ENCODE assay signal across 27 cellular contexts in the genomic region with DNA sequence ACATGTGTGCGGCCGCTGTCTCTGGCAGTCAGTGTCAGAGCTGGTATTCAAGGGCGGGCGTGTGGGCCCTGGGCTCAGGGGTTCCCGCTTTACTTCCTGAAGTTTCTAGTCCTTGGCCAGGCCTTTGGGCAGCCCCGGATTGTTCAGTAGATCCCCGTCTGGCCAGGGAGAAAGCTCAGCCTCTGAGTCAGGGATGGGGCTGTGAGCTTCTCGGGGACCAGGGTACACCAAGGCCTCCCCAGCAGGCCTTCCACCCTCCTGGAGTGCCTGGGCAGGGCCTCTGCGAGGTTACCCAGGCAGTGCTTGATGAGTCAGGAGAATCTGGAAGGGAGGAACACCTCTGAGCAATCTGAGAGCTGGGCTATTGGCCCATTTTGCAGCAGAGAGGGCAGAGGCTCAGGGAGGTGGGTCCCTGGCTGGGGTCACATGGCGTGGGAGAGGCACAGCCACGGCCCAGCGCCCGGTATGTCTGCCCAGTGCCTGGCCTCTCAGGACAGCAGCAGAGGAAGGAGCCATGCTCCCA.
DNase-seq lines count a peak whose midpoint lies in the region; ATAC-seq, FAIRE-seq and TF ChIP-seq lines count a peak whose summit lies in the region.
"Had no signal": no experiment of that assay in that cellular context is flagged by ENCODE, and none has a peak within 500 bp of the region (broad histone marks: within the 10 kb centered on the region; RNA-seq: fewer than 3 reads in every experiment).

No MANE protein-coding gene starts in this region.

- H3K36me3 ChIP-seq in IMR-90 (ENCODE audit: control insufficient read depth, insufficient read depth, low read length), result no peaks in the 10 kb centered on the region
- no peaks in the 10 kb centered on the region for H3K36me3 ChIP-seq in bronchial epithelial cell (ENCODE audit: control insufficient read depth, insufficient read depth, low read length)
- H3K36me3 ChIP-seq: gastroesophageal sphincter, neutrophil, thoracic aorta had no signal

- H2AK9ac ChIP-seq in IMR-90 (replicated peaks; ENCODE audit: low read depth, low read length, poor library complexity), result peak overlapping the region; percentile 75

- DNase-seq in AG20443 (ENCODE audit: low spot score) (peak; percentile 65), IMR-90 (peak; percentile 23), bronchial epithelial cell (ENCODE audit: low read depth) (peak; percentile 15), mesothelial cell of epicardium (ENCODE audit: low spot score in 2 of 2, unreplicated experiment in 2 of 2) (no peak), NCI-H2107 (lab: John Stamatoyannopoulos, UW) (no peak), caudate nucleus (lab: John Stamatoyannopoulos, UW) (no peak), cerebellar cortex (ENCODE audit: low spot score) (no peak), RWPE1 (ENCODE audit: low spot score) (no peak)
- DNase-seq: activated B cell treated with CpG ODN at 0.5 μM for 24 hours; activated CD8-positive, alpha-beta memory T cell treated with anti-CD3 and anti-CD28 coated beads for 24 hours; activated T-cell treated with anti-CD3 and anti-CD28 coated beads, Interleukin-2, amount 50 U/mL, for 72 hours; body of pancreas; Caco-2; EL; mucosa of descending colon; NCI-H1694 treated with DMSO at 0.1 percent for 48 hours; NCI-H226; NCI-H82; PC-9; T-helper 2 cell had no signal

- no peaks in the 10 kb centered on the region for H3K4me1 Mint-ChIP-seq in mesothelial cell of epicardium
- H3K4me1 Mint-ChIP-seq: activated B cell treated with CpG ODN at 0.5 μM for 24 hours; activated naive CD4-positive, alpha-beta T cell treated with anti-CD3 and anti-CD28 coated beads, Interleukin-2, amount 50 U/mL, for 24 hours; IgD-negative memory B cell had no signal

- TF ChIP-seq POLR2A in IMR-90 (IDR thresholded peaks at IDR 0.05; ENCODE audit: low read depth, low read length), result no peak

- intact Hi-C loops in IMR-90 (cut with micrococcal nuclease), result no loop called here

- CTCF ChIA-PET in IMR-90 (lab: Yijun Ruan, JAX) (no interaction called here), RWPE1 (lab: Yijun Ruan, JAX) (no interaction called here)

- peak overlapping the region; percentile 11 for H3K27ac Mint-ChIP-seq in mesothelial cell of epicardium
- H3K27ac Mint-ChIP-seq: activated B cell treated with CpG ODN at 0.5 μM for 24 hours; activated naive CD4-positive, alpha-beta T cell treated with anti-CD3 and anti-CD28 coated beads, Interleukin-2, amount 50 U/mL, for 24 hours; activated T-cell treated with anti-CD3 and anti-CD28 coated beads, Interleukin-2, amount 50 U/mL, for 72 hours; dendritic cell treated with granulocyte-macrophage colony-stimulating factor and Interleukin-4, amounts not matched to agents 40 ng/mL and 50 ng/mL, for 4 days; GM23338; IgD-negative memory B cell had no signal

- H2BK15ac ChIP-seq in IMR-90 (ENCODE audit: low read depth, low read length), result no peak overlapping the region

- no peak overlapping the region for H2BK20ac ChIP-seq in IMR-90 (ENCODE audit: low read depth, low read length)

- H2BK120ac ChIP-seq in IMR-90 (ENCODE audit: low read depth, low read length), result no peak overlapping the region

- peaks cover 12% of the 10 kb centered on the region for H3K27me3 Mint-ChIP-seq in mesothelial cell of epicardium (ENCODE audit: low read depth)
- H3K27me3 Mint-ChIP-seq: activated naive CD4-positive, alpha-beta T cell treated with anti-CD3 and anti-CD28 coated beads, Interleukin-2, amount 50 U/mL, for 24 hours had no signal

- H4K20me1 ChIP-seq in IMR-90 (ENCODE audit: insufficient read depth, low read length), result no peaks in the 10 kb centered on the region

- FAIRE-seq in bronchial epithelial cell (lab: Jason Lieb, UNC), result no peak

- no peak overlapping the region for H3K4me3 ChIP-seq in IMR-90 (ENCODE audit: insufficient read depth, low read depth, low read length)
- H3K4me3 ChIP-seq in bronchial epithelial cell (ENCODE audit: low read depth, low read length), result no peak overlapping the region
- H3K4me3 ChIP-seq: body of pancreas, gastroesophageal sphincter, GM23338, mucosa of descending colon, PC-9, thoracic aorta had no signal

- no peak overlapping the region for H2BK5ac ChIP-seq in IMR-90 (ENCODE audit: low read depth, low read length, poor library complexity, severe bottlenecking)

- no peak overlapping the region for H4K91ac ChIP-seq in IMR-90 (ENCODE audit: insufficient read depth, low read depth, low read length)

- no peak for TF ChIP-seq CTCF in IMR-90 (conservative IDR thresholded peaks at IDR 0.05; ENCODE audit: low read depth, low read length)
- no peak for TF ChIP-seq CTCF in bronchial epithelial cell (IDR thresholded peaks at IDR 0.05; ENCODE audit: insufficient read depth, low read length, severe bottlenecking)
- TF ChIP-seq CTCF in mesothelial cell of epicardium (IDR thresholded peaks at IDR 0.05; ENCODE audit: unreplicated experiment), result no peak
- no peak for TF ChIP-seq CTCF in RWPE1 (conservative IDR thresholded peaks at IDR 0.05; ENCODE audit: low read depth)

- ATAC-seq in IMR-90 (ENCODE audit: low read depth), result peak; percentile 72
- ATAC-seq: activated T-cell treated with anti-CD3 and anti-CD28 coated beads, Interleukin-2, amount 50 U/mL, for 72 hours; body of pancreas; gastroesophageal sphincter; mucosa of descending colon had no signal

- dilution Hi-C loops in IMR-90 (cut with HindIII; ENCODE audit: low sequenced_read_pairs, unreplicated experiment), result no loop called here

- no peaks in the 10 kb centered on the region for H3K9me3 ChIP-seq in IMR-90 (ENCODE audit: control insufficient read depth, insufficient read depth, low read length)
- H3K9me3 ChIP-seq: body of pancreas, Caco-2, gastroesophageal sphincter, mucosa of descending colon, neutrophil, thoracic aorta had no signal

- H2AFZ ChIP-seq in IMR-90 (replicated peaks; ENCODE audit: low read length, poor library complexity), result peak overlapping the region; percentile 53
- H2AFZ ChIP-seq: GM23338, PC-9 had no signal

- H3K9me1 ChIP-seq in IMR-90 (ENCODE audit: insufficient read depth, low read length), result no peaks in the 10 kb centered on the region

- POLR2A ChIA-PET in IMR-90 (lab: Charles Lee; ENCODE audit: unreplicated experiment), result no interaction called here
- POLR2A ChIA-PET in RWPE1 (lab: Yijun Ruan, JAX; ENCODE audit: low non-redundant PET), result no interaction called here

- H3K9me3 Mint-ChIP-seq in mesothelial cell of epicardium, result no peaks in the 10 kb centered on the region
- H3K9me3 Mint-ChIP-seq: activated B cell treated with CpG ODN at 0.5 μM for 24 hours; activated naive CD4-positive, alpha-beta T cell treated with anti-CD3 and anti-CD28 coated beads, Interleukin-2, amount 50 U/mL, for 24 hours; activated T-cell treated with anti-CD3 and anti-CD28 coated beads, Interleukin-2, amount 50 U/mL, for 72 hours; dendritic cell treated with granulocyte-macrophage colony-stimulating factor and Interleukin-4, amounts not matched to agents 40 ng/mL and 50 ng/mL, for 4 days; GM23338; IgD-negative memory B cell had no signal

- H3K14ac ChIP-seq in IMR-90 (replicated peaks; ENCODE audit: low read depth, low read length), result no peak overlapping the region

- 92% methylated on average over 7 of the region's 13 CpGs; no CpG with 5 or more reads in 1 of the 2 experiments for WGBS in IMR-90 (ENCODE audit: extremely low coverage in 2 of 2, insufficient read length in 1 of 2), 2 experiments

- in situ Hi-C loops in IMR-90 (cut with MboI; ENCODE audit: low sequenced_read_pairs), result no loop called here

- H3K56ac ChIP-seq in IMR-90 (ENCODE audit: extremely low read depth, insufficient read depth, low read length), result no peak overlapping the region

- H3K79me1 ChIP-seq in IMR-90 (ENCODE audit: low read depth in 1 of 2, low read length in 2 of 2), result no peaks in the 10 kb centered on the region

- H3K18ac ChIP-seq in IMR-90 (ENCODE audit: low read depth, low read length), result no peak overlapping the region; the same call in 1 of the 2 replicates

- no peak overlapping the region for H3K4me3 Mint-ChIP-seq in mesothelial cell of epicardium
- H3K4me3 Mint-ChIP-seq: activated B cell treated with CpG ODN at 0.5 μM for 24 hours; activated naive CD4-positive, alpha-beta T cell treated with anti-CD3 and anti-CD28 coated beads, Interleukin-2, amount 50 U/mL, for 24 hours; activated T-cell treated with anti-CD3 and anti-CD28 coated beads, Interleukin-2, amount 50 U/mL, for 72 hours; dendritic cell treated with granulocyte-macrophage colony-stimulating factor and Interleukin-4, amounts not matched to agents 40 ng/mL and 50 ng/mL, for 4 days; GM23338; IgD-negative memory B cell had no signal

- H3K4me2 ChIP-seq in IMR-90 (ENCODE audit: low read depth, low read length), result no peak overlapping the region
- H3K4me2 ChIP-seq: GM23338, PC-9 had no signal

- no peak overlapping the region for H3K23ac ChIP-seq in IMR-90 (ENCODE audit: low read depth, low read length)

- H3K4ac ChIP-seq in IMR-90 (ENCODE audit: low read depth, low read length), result no peak overlapping the region

- peaks cover 4% of the 10 kb centered on the region; the same call in 1 of the 2 replicates for H3K4me1 ChIP-seq in IMR-90 (ENCODE audit: control insufficient read depth, insufficient read depth, low read length)
- H3K4me1 ChIP-seq: body of pancreas, gastroesophageal sphincter had no signal

- peaks cover 9% of the 10 kb centered on the region for H3K27me3 ChIP-seq in IMR-90 (ENCODE audit: control insufficient read depth, insufficient read depth, low read length)
- H3K27me3 ChIP-seq in bronchial epithelial cell (ENCODE audit: control insufficient read depth, insufficient read depth, low read length), result no peaks in the 10 kb centered on the region
- H3K27me3 ChIP-seq: body of pancreas, neutrophil had no signal

- no peak overlapping the region for H3K9ac ChIP-seq in IMR-90 (ENCODE audit: low read depth, low read length)

- H3K36me3 Mint-ChIP-seq in mesothelial cell of epicardium, result no peaks in the 10 kb centered on the region
- H3K36me3 Mint-ChIP-seq: activated naive CD4-positive, alpha-beta T cell treated with anti-CD3 and anti-CD28 coated beads, Interleukin-2, amount 50 U/mL, for 24 hours; IgD-negative memory B cell had no signal

- H4K5ac ChIP-seq in IMR-90 (ENCODE audit: low read depth, low read length), result no peak overlapping the region

- H4K8ac ChIP-seq in IMR-90 (ENCODE audit: low read depth in 2 of 2, low read length in 2 of 2), result no peak overlapping the region

- BruUV-seq in IMR-90 (replicated peaks; lab: Mats Ljungman, UMichigan), result no TSS peak

- TF ChIP-seq RAD21 in IMR-90 (IDR thresholded peaks at IDR 0.05; ENCODE audit: low read length), result no peak

- H3K27ac ChIP-seq in IMR-90 (ENCODE audit: insufficient read depth, low read length) (no peak overlapping the region), caudate nucleus (ENCODE audit: low read depth, low read length) (no peak overlapping the region), RWPE1 (no peak overlapping the region)
- H3K27ac ChIP-seq: body of pancreas, gastroesophageal sphincter, neutrophil, PC-9, thoracic aorta had no signal

- no peak overlapping the region for H2AK5ac ChIP-seq in IMR-90 (ENCODE audit: low read depth, low read length)

Comparison
In these comparisons a context has a peak if more than half of its experiments do, and no peak if none do; other contexts are left out.
1. DNase-seq: peak in AG20443 (single experiment), IMR-90 (single experiment) and bronchial epithelial cell (single experiment); none in mesothelial cell of epicardium (0 of 2), NCI-H2107 (single experiment), caudate nucleus (0 of 61), cerebellar cortex (single experiment) and RWPE1 (single experiment).